25 cellular contexts compared by ENCODE assay signal in the genomic region with DNA sequence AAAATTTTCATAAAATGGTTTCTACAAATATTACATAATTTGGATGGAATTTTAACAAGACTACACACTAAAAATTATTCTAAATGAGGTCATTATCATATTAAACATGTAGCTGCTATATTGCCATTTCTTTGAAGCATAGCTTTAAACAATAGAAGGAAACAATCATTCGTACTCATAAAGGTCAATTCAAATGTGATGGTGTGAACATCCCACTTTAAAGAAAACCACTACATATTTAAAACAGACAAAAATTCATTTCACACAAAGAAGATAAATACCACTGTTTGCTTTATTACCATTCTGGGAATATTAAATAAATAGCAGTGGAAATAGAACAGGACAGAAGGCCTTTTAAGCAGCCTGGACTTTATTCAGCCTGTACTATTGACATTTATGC.
"Had no signal": no experiment of that assay in that cellular context is flagged by ENCODE, and none has a peak within 500 bp of the region (broad histone marks: within the 10 kb centered on the region; RNA-seq: fewer than 3 reads in every experiment).

No MANE protein-coding gene starts in this region.

- H3K79me2 ChIP-seq: hepatocyte had no signal

- DNase-seq: heart right ventricle; kidney glomerular epithelial cell; left cardiac atrium; left ventricle myocardium superior; lower lobe of right lung; mesendoderm; naive B cell; natural killer cell; nephron progenitor cell; ovary; spleen; stimulated activated CD4-positive, alpha-beta T cell treated with anti-CD3 and anti-CD28 coated beads, Interleukin-4, amount 100 ng/mL, for 24 hours; stimulated activated naive CD4-positive, alpha-beta T cell; uterus had no signal

- H3K9me3 ChIP-seq: heart right ventricle, lower lobe of right lung, ovary, right atrium auricular region, spleen, suprapubic skin, thoracic aorta, tibial nerve, uterus had no signal

- H3K4me1 ChIP-seq: neural progenitor cell, right atrium auricular region, uterus had no signal

- FAIRE-seq: keratinocyte had no signal

- ATAC-seq: heart right ventricle; left cardiac atrium; left lobe of liver; left ventricle myocardium superior; lower lobe of right lung; natural killer cell; sciatic nerve; stimulated activated effector memory CD8-positive, alpha-beta T cell treated with anti-CD3 and anti-CD28 coated beads, Interleukin-12 subunit alpha, Interleukin-12 subunit beta, amount 100 ng/mL, for 72 hours had no signal

- H3K4me3 ChIP-seq: heart right ventricle, hepatocyte, lower lobe of right lung, neural progenitor cell, ovary, right atrium auricular region, skin epidermis, spleen, suprapubic skin, thoracic aorta, tibial nerve, uterus had no signal

- H3K27me3 ChIP-seq: heart right ventricle, hepatocyte, neural progenitor cell, ovary, right atrium auricular region, spleen, suprapubic skin, tibial nerve, uterus had no signal

- H3K4me2 ChIP-seq: hepatocyte, neural progenitor cell had no signal

- H3K27ac ChIP-seq: heart right ventricle, hepatocyte, lower lobe of right lung, neural progenitor cell, ovary, right atrium auricular region, skin epidermis, spleen, suprapubic skin, thoracic aorta, uterus had no signal

- H2AFZ ChIP-seq: hepatocyte, neural progenitor cell had no signal

- H3K9ac ChIP-seq: neural progenitor cell had no signal

- H3K36me3 ChIP-seq: heart right ventricle, lower lobe of right lung, neural progenitor cell, ovary, right atrium auricular region, spleen, suprapubic skin, thoracic aorta, tibial nerve, uterus had no signal
